ENCODE assay signal across 18 cellular contexts in genomic region chr4:133943081-133943480, GRCh38.
"Had no signal": no experiment of that assay in that cellular context is flagged by ENCODE, and none has a peak within 500 bp of the region (broad histone marks: within the 10 kb centered on the region; RNA-seq: fewer than 3 reads in every experiment).

No MANE protein-coding gene starts in this region.

- H3K36me3 Mint-ChIP-seq: stimulated activated naive B cell treated with anti-CD40 and anti-IgM and Interleukin-4, amounts not matched to agents 10 μg/mL and 1 μg/mL and 100 μg/mL, for 72 hours had no signal

- H3K27ac ChIP-seq: heart right ventricle, ovary, right atrium auricular region, sigmoid colon, skin epidermis had no signal

- H3K27ac Mint-ChIP-seq: natural killer cell; stimulated activated naive B cell treated with anti-CD40 and anti-IgM and Interleukin-4, amounts not matched to agents 10 μg/mL and 1 μg/mL and 100 μg/mL, for 72 hours; stimulated activated naive CD8-positive, alpha-beta T cell treated with anti-CD3 and anti-CD28 coated beads, Interleukin-15, amount 100 ng/mL, for 72 hours had no signal

- DNase-seq: cortex of kidney; effector memory CD4-positive, alpha-beta T cell; heart right ventricle; hypothalamus; mammary epithelial cell; natural killer cell; ovary; sigmoid colon; stimulated activated CD4-positive, alpha-beta T cell treated with anti-CD3 and anti-CD28 coated beads, Interleukin-2, amount 100 ng/mL, for 24 hours; stimulated activated CD4-positive, alpha-beta T cell treated with anti-CD3 and anti-CD28 coated beads, Interleukin-4, amount 100 ng/mL, for 4 hours; stimulated activated naive B cell treated with anti-CD40 and anti-IgM and Interleukin-4, amounts not matched to agents 10 μg/mL and 1 μg/mL and 100 μg/mL, for 72 hours; stimulated activated naive CD8-positive, alpha-beta T cell treated with anti-CD3 and anti-CD28 coated beads, Interleukin-15, amount 100 ng/mL, for 72 hours; substantia nigra had no signal

- H3K4me1 ChIP-seq: heart right ventricle, right atrium auricular region, sigmoid colon had no signal

- H3K4me1 Mint-ChIP-seq: natural killer cell; stimulated activated naive B cell treated with anti-CD40 and anti-IgM and Interleukin-4, amounts not matched to agents 10 μg/mL and 1 μg/mL and 100 μg/mL, for 72 hours; stimulated activated naive CD8-positive, alpha-beta T cell treated with anti-CD3 and anti-CD28 coated beads, Interleukin-15, amount 100 ng/mL, for 72 hours had no signal

- H3K4me3 Mint-ChIP-seq: natural killer cell; neural crest cell; stimulated activated naive B cell treated with anti-CD40 and anti-IgM and Interleukin-4, amounts not matched to agents 10 μg/mL and 1 μg/mL and 100 μg/mL, for 72 hours; stimulated activated naive CD8-positive, alpha-beta T cell treated with anti-CD3 and anti-CD28 coated beads, Interleukin-15, amount 100 ng/mL, for 72 hours had no signal

- H3K9me3 ChIP-seq: heart right ventricle, ovary, right atrium auricular region, sigmoid colon had no signal

- H3K36me3 ChIP-seq: heart right ventricle, ovary, right atrium auricular region, sigmoid colon had no signal

- H3K27me3 ChIP-seq: heart right ventricle, ovary, right atrium auricular region, sigmoid colon had no signal

- H3K27me3 Mint-ChIP-seq: stimulated activated naive B cell treated with anti-CD40 and anti-IgM and Interleukin-4, amounts not matched to agents 10 μg/mL and 1 μg/mL and 100 μg/mL, for 72 hours; stimulated activated naive CD8-positive, alpha-beta T cell treated with anti-CD3 and anti-CD28 coated beads, Interleukin-15, amount 100 ng/mL, for 72 hours had no signal

- ATAC-seq: esophagus mucosa; heart right ventricle; left lobe of liver; natural killer cell; stimulated activated naive B cell treated with anti-CD40 and anti-IgM and Interleukin-4, amounts not matched to agents 10 μg/mL and 1 μg/mL and 100 μg/mL, for 72 hours; stimulated activated naive CD8-positive, alpha-beta T cell treated with anti-CD3 and anti-CD28 coated beads, Interleukin-15, amount 100 ng/mL, for 72 hours had no signal

- H3K4me3 ChIP-seq: heart right ventricle, ovary, right atrium auricular region, sigmoid colon, skin epidermis had no signal
